Comparison of ENCODE assay signal across 19 cellular contexts in the genomic region with DNA sequence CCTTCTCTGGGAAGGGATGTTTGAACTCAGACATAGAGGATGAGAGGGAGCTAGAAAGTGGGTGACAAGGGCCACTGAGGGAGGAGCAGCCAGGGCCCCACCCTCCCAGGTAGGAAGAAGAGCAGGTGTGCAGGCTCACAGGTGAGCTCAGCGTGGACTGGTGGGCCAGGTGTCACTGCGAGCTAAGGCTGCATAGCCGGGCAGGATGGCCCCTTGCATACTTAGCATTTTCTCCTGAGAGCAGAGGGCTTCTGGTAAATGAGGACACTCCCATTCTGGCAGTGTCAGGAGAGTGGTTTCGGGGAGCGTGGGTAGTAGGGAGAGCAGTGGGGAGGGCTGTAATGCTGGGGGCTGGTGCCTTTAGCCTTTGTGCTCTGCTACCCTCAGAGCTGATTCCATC.
"Had no signal": no experiment of that assay in that cellular context is flagged by ENCODE, and none has a peak within 500 bp of the region (broad histone marks: within the 10 kb centered on the region; RNA-seq: fewer than 3 reads in every experiment).

No MANE protein-coding gene starts in this region.

- H3K4me3 ChIP-seq: ascending aorta, colonic mucosa, gastroesophageal sphincter, mucosa of descending colon, prostate gland, tibial artery had no signal

- H3K9me3 ChIP-seq: ascending aorta, colonic mucosa, mucosa of descending colon, prostate gland had no signal

- DNase-seq: activated CD4-positive, alpha-beta memory T cell treated with anti-CD3 and anti-CD28 coated beads for 36 hours; activated CD4-positive, alpha-beta T cell treated with anti-CD3 and anti-CD28 coated beads for 48 hours; activated gamma-delta T cell treated with Interleukin-2 at 50 U/mL for 16 hours; activated T-cell treated with anti-CD3 and anti-CD28 coated beads for 4 hours; brain microvascular endothelial cell; central memory CD4-positive, alpha-beta T cell; colonic mucosa; hypothalamus; mesenchymal stem cell; mucosa of descending colon; naive B cell; stimulated activated CD4-positive, alpha-beta T cell treated with anti-CD3 and anti-CD28 coated beads, Interleukin-4, amount 100 ng/mL, for 24 hours; stimulated activated naive CD4-positive, alpha-beta T cell treated with Interleukin-2 at 50 U/mL for 16 hours; SW 1271; T-helper 17 cell had no signal

- H3K4me1 ChIP-seq: ascending aorta, colonic mucosa, gastroesophageal sphincter, prostate gland, tibial artery had no signal

- H3K27ac ChIP-seq: ascending aorta, brain microvascular endothelial cell, colonic mucosa, gastroesophageal sphincter, prostate gland, tibial artery had no signal

- H3K36me3 ChIP-seq: ascending aorta, brain microvascular endothelial cell, colonic mucosa, gastroesophageal sphincter, prostate gland, tibial artery had no signal

- H3K27me3 ChIP-seq: ascending aorta, brain microvascular endothelial cell, colonic mucosa had no signal
